ENCODE assay signal across 8 cellular contexts in genomic region chr10:75403144-75404022, GRCh38. TPM values are rescaled to one million over a fixed set of nuclear protein-coding genes. Genes with fewer than 3 reads are reported as not detected.
DNase-seq lines count a peak whose midpoint lies in the region; ATAC-seq and TF ChIP-seq lines count a peak whose summit lies in the region.

No MANE protein-coding gene starts in this region.

- H3K27ac ChIP-seq in A673 (ENCODE audit: low read depth, low read length, poor library complexity, severe bottlenecking) = no peak overlapping the region
- H3K27ac ChIP-seq in Peyer's patch = peak overlapping the region; percentile 84 to 98 (median 93)
- H3K27ac ChIP-seq in effector memory CD4-positive, alpha-beta T cell (ENCODE audit: insufficient read depth, low read length, poor library complexity, severe bottlenecking) = no peak overlapping the region
- peak overlapping the region; percentile 70 to 87 for H3K27ac ChIP-seq in aorta (ENCODE audit: low read depth in 1 of 2, low read length in 2 of 2)

- H3K4me3 ChIP-seq in A673 (ENCODE audit: low read depth, low read length, poor library complexity, severe bottlenecking) = peak overlapping the region; percentile 57
- H3K4me3 ChIP-seq in Peyer's patch = peak overlapping the region; percentile 58 to 86 (median 73)
- peak overlapping the region; percentile 74 for H3K4me3 ChIP-seq in effector memory CD4-positive, alpha-beta T cell (ENCODE audit: insufficient read depth, low read depth, low read length, poor library complexity, severe bottlenecking)
- H3K4me3 ChIP-seq in aorta (ENCODE audit: low read length in 2 of 2) = peak overlapping the region; percentile 7 to 54

- in situ Hi-C loops in G401 (cut with HindIII; ENCODE audit: low sequenced_read_pairs) = no loop called here

- intact Hi-C loops in A673 (cut with micrococcal nuclease; ENCODE audit: unreplicated experiment) (loop anchor here (5.0 to 10.0 kb wide), 3 partner anchors 511 to 1709 kb away; no protein-coding TSS in a partner anchor), aorta (cut with DNase I) (loop anchor here (5.0 to 10.0 kb wide), 7 partner anchors 104 to 1581 kb away; no protein-coding TSS in a partner anchor)

- ATAC-seq in aorta (ENCODE audit: low FRiP score) (no peak), GM21737 (IDR thresholded peaks at IDR 0.05; ENCODE audit: unreplicated experiment) (no peak)

- DNase-seq in A673 (ENCODE audit: low spot score) (no peak), G401 (ENCODE audit: low spot score) (peak; percentile 6), Peyer's patch (peak in 2 of 3 donors; percentile 50 to 64), mucosa of gallbladder (ENCODE audit: low spot score) (peak; percentile 27), aorta (peak; percentile 64 to 84), SKM-1 treated with dmso at 0.1 percent for 144 hours (lab: John Stamatoyannopoulos, UW; ENCODE audit: unreplicated experiment) (no peak)
- DNase-seq in effector memory CD4-positive, alpha-beta T cell = no peak

- no peaks in the 10 kb centered on the region for H3K36me3 ChIP-seq in A673 (ENCODE audit: insufficient read depth, low read length, poor library complexity, severe bottlenecking)
- H3K36me3 ChIP-seq in Peyer's patch = peaks cover 0 to 11% (median 0%) of the 10 kb centered on the region in 3 donors
- no peaks in the 10 kb centered on the region for H3K36me3 ChIP-seq in effector memory CD4-positive, alpha-beta T cell (ENCODE audit: control insufficient read depth, insufficient read depth, low read length)
- no peaks in the 10 kb centered on the region for H3K36me3 ChIP-seq in aorta (ENCODE audit: control insufficient read depth in 1 of 2, insufficient read depth in 2 of 2, low read length in 1 of 2)

- TF ChIP-seq CTCF in A673 (conservative IDR thresholded peaks at IDR 0.05; ENCODE audit: low read depth, low read length) (no peak), Peyer's patch (IDR thresholded peaks at IDR 0.05) (no peak)

- CTCF ChIA-PET in A673 (lab: Charles Lee) = no interaction called here

- POLR2A ChIA-PET in A673 (lab: Charles Lee; ENCODE audit: low non-redundant PET) = no interaction called here

- H3K4me1 ChIP-seq in A673 (ENCODE audit: insufficient read depth, low read length, poor library complexity, severe bottlenecking) (peaks cover 34% of the 10 kb centered on the region), Peyer's patch (peaks cover 0 to 32% (median 7%) of the 10 kb centered on the region in 4 donors), aorta (ENCODE audit: control insufficient read depth in 1 of 2, insufficient read depth in 2 of 2, low read length in 2 of 2) (no peaks in the 10 kb centered on the region)
- H3K4me1 ChIP-seq in effector memory CD4-positive, alpha-beta T cell (ENCODE audit: control insufficient read depth, insufficient read depth, low read length, poor library complexity, severe bottlenecking) = peaks cover 35% of the 10 kb centered on the region

- WGBS in aorta, 2 donors = 1% methylated on average over 51 to 58 of the region's 58 CpGs

- H3K27me3 ChIP-seq in A673 (replicated peaks; ENCODE audit: insufficient read depth, low read depth, low read length, poor library complexity) (peaks cover 99% of the 10 kb centered on the region), Peyer's patch (no peaks in the 10 kb centered on the region), aorta (ENCODE audit: control insufficient read depth in 1 of 2, insufficient read depth in 2 of 2, low read length in 1 of 2) (no peaks in the 10 kb centered on the region)
- H3K27me3 ChIP-seq in effector memory CD4-positive, alpha-beta T cell (replicated peaks; ENCODE audit: control insufficient read depth, insufficient read depth, low read length, poor library complexity, severe bottlenecking) = peaks cover 79% of the 10 kb centered on the region

- TF ChIP-seq POLR2A in Peyer's patch (IDR thresholded peaks at IDR 0.05) = no peak

- H3K9me3 ChIP-seq in A673 (ENCODE audit: low read depth, low read length, poor library complexity, severe bottlenecking) (no peaks in the 10 kb centered on the region), Peyer's patch (no peaks in the 10 kb centered on the region), aorta (ENCODE audit: control insufficient read depth, low read length) (no peaks in the 10 kb centered on the region)
- H3K9me3 ChIP-seq in effector memory CD4-positive, alpha-beta T cell (ENCODE audit: control insufficient read depth, low read length) = no peaks in the 10 kb centered on the region

- BruUV-seq in A673 (replicated peaks; lab: Mats Ljungman, UMichigan) = no TSS peak

RNA-seq across cellular contexts. Expression of gene ZNF503, which starts 1.8 kb away (rescaled TPM):
- total RNA-seq in A673 (2021) = 1.2 TPM in 2 replicates
- total RNA-seq in G401 (2014; rRNA removed; shearing (Covaris generic)) = 1.5 and 2.0 TPM in 2 replicates
- 1 to 10 TPM; 5.2 to 9.1 (median 6.4) TPM for total RNA-seq in Peyer's patch
- 15.9 TPM for total RNA-seq in mucosa of gallbladder
- 10 to 100 TPM; 15.7 to 32.1 TPM for total RNA-seq in aorta
- 10 to 100 TPM in 1 of 2 donors, 1 to 10 TPM in 1; 7.0 to 22.1 TPM for polyA plus RNA-seq in aorta

RNA-seq across cellular contexts. Expression of gene LRMDA, which starts 28.0 kb away (rescaled TPM):
- total RNA-seq in A673 (2021) (not detected in 2 replicates), Peyer's patch (10 to 100 TPM in 1 of 4 donors, 1 to 10 TPM in 3; 1.4 to 23.1 (median 3.6) TPM), mucosa of gallbladder (17.1 TPM), aorta (10 to 100 TPM; 17.9 to 25.7 TPM)
- total RNA-seq in G401 (2014; rRNA removed; shearing (Covaris generic)) = not detected in 2 replicates
- 10 to 100 TPM in 1 of 2 donors, 1 to 10 TPM in 1; 7.4 to 11.5 TPM for polyA plus RNA-seq in aorta

Comparison
In these comparisons a context has a peak if more than half of its experiments do, and no peak if none do; other contexts are left out.
1. DNase-seq: peak in G401 (single experiment), Peyer's patch (2 of 3), mucosa of gallbladder (single experiment) and aorta (2 of 2); none in A673 (single experiment), effector memory CD4-positive, alpha-beta T cell (0 of 3) and SKM-1 treated with dmso at 0.1 percent for 144 hours (single experiment).
2. H3K27ac ChIP-seq: peak in Peyer's patch (4 of 4) and aorta (2 of 2); none in A673 (single experiment) and effector memory CD4-positive, alpha-beta T cell (single experiment).
3. Peak in every context shown above with its lines, with median percentiles within 50 percentile points of each other: H3K4me3 ChIP-seq.